In genomic region chr1:146683126-146683429, GRCh38 we compare ENCODE assay signal across 3 cellular contexts.
DNase-seq lines count a peak whose midpoint lies in the region; ATAC-seq and TF ChIP-seq lines count a peak whose summit lies in the region.
"Not testable (repeated sequence)": the region's sequence is repeated elsewhere in the genome, so short reads cannot be mapped to it uniquely, and the experiment has no call there.

No MANE protein-coding gene starts in this region.

- H3K4me3 Mint-ChIP-seq in GM23338, WTC11: not testable (repeated sequence)

- H3K4me1 ChIP-seq in GM23338 (ENCODE audit: insufficient read depth); HUES64 (ENCODE audit: insufficient read depth, low read length): not testable (repeated sequence)

- not testable (repeated sequence) for DNase-seq in GM23338 (ENCODE audit: low spot score); WTC11 (ENCODE audit: low spot score)

- not testable (repeated sequence) for H3K79me2 ChIP-seq in GM23338 (replicated peaks; ENCODE audit: insufficient read depth)

- not testable (repeated sequence) for H3K36me3 ChIP-seq in GM23338 (ENCODE audit: insufficient read depth); HUES64 (ENCODE audit: insufficient read depth, low read length)

- WGBS in HUES64: no CpG with 5 or more reads among the region's 5 CpGs

- H4K20me1 ChIP-seq in GM23338 (replicated peaks; ENCODE audit: insufficient read depth): not testable (repeated sequence)

- ATAC-seq in GM23338 (peak; percentile 62), WTC11 (peak; percentile 36)

- H3K27ac ChIP-seq in GM23338 (ENCODE audit: low read depth): peak overlapping the region; percentile 55; the same call in 1 of the 2 replicates
- H3K27ac ChIP-seq in HUES64 (ENCODE audit: low read depth, low read length): peak overlapping the region; percentile 65; the same call in 1 of the 2 replicates

- not testable (repeated sequence) for H3K4me1 Mint-ChIP-seq in GM23338, WTC11

- H3K4me2 ChIP-seq in GM23338: 0 out of 2 replicates have a peak overlapping the region, but pooled peaks have one; percentile 29

- H3K9me3 Mint-ChIP-seq in GM23338, WTC11: not testable (repeated sequence)

- CTCF ChIA-PET in WTC11 (lab: Charles Lee): not testable (repeated sequence)

- not testable (repeated sequence) for H3K9me3 ChIP-seq in HUES64 (ENCODE audit: insufficient read depth, low read depth, low read length)

- POLR2A ChIA-PET in WTC11 (lab: Charles Lee): not testable (repeated sequence)

- H3K9ac ChIP-seq in HUES64 (ENCODE audit: low read depth, low read length): not testable (repeated sequence)

- not testable (repeated sequence) for H3K27me3 ChIP-seq in GM23338 (ENCODE audit: insufficient read depth); HUES64 (ENCODE audit: insufficient read depth, low read length)

- H2AFZ ChIP-seq in GM23338: not testable (repeated sequence)

- H3K27me3 Mint-ChIP-seq in GM23338 (ENCODE audit: insufficient read depth, low read depth, poor library complexity); WTC11 (ENCODE audit: low read depth): not testable (repeated sequence)

- H3K36me3 Mint-ChIP-seq in GM23338 (ENCODE audit: low read depth); WTC11: not testable (repeated sequence)

- not testable (repeated sequence) for H3K9me2 ChIP-seq in GM23338 (ENCODE audit: insufficient read depth)

- not testable (repeated sequence) for H3K27ac Mint-ChIP-seq in GM23338, WTC11

- TF ChIP-seq CTCF in GM23338 (conservative IDR thresholded peaks at IDR 0.05; ENCODE audit: low read depth in 2 of 2); WTC11 (IDR thresholded peaks at IDR 0.05): not testable (repeated sequence)

- H3K4me3 ChIP-seq in GM23338; HUES64 (ENCODE audit: low read length): not testable (repeated sequence)

- H3F3A ChIP-seq in GM23338 (replicated peaks; ENCODE audit: low read depth): not testable (repeated sequence)
